Comparison of ENCODE assay signal across 8 cellular contexts in genomic region chr15:90954712-90955671, GRCh38. TPM values are rescaled to one million over a fixed set of nuclear protein-coding genes. Genes with fewer than 3 reads are reported as not detected.
A peak's percentile ranks its signal among the peaks of the same experiment; 100 is the strongest.
DNase-seq lines count a peak whose midpoint lies in the region; ATAC-seq lines count a peak whose summit lies in the region.

RCCD1 (plus strand) TSS chr15:90954884; CDS start chr15:90956735, 1,851 bp downstream.

- peaks cover 20% of the 10 kb centered on the region for H3K79me2 ChIP-seq in Karpas-422 (ENCODE audit: low read length)

- peak within 1 kb of the TSS; percentile 97 for H3K4me2 ChIP-seq in Karpas-422 (ENCODE audit: low read depth, low read length, poor library complexity, severe bottlenecking)

- no peaks in the 10 kb centered on the region for H3K9me3 ChIP-seq in Karpas-422 (ENCODE audit: low read length)
- no peaks in the 10 kb centered on the region for H3K9me3 ChIP-seq in neuron (ENCODE audit: low read length)

- peak within 1 kb of the TSS; percentile 95 for H3K9ac ChIP-seq in Karpas-422 (ENCODE audit: low read length)

- peak; percentile 96 for ATAC-seq in GM21786 (IDR thresholded peaks at IDR 0.05; ENCODE audit: unreplicated experiment)

- no peaks in the 10 kb centered on the region for H4K20me1 ChIP-seq in Karpas-422 (ENCODE audit: insufficient read depth, low read depth, low read length)

- H3K36me3 ChIP-seq in Karpas-422 (ENCODE audit: insufficient read depth, low read length) (peaks cover 8% of the 10 kb centered on the region), neuron (ENCODE audit: insufficient read depth, low read length) (peaks cover 39% of the 10 kb centered on the region)

- DNase-seq in DMS53 (lab: John Stamatoyannopoulos, UW): peak; percentile 98
- peak; percentile 98 for DNase-seq in Karpas-422
- DNase-seq in SIG-M5 treated with dmso at 0.1 percent for 504 hours (lab: John Stamatoyannopoulos, UW; ENCODE audit: unreplicated experiment): peak; percentile 96
- peak; percentile 55 to 80 (median 75) for DNase-seq in activated naive CD4-positive, alpha-beta T cell (lab: John Stamatoyannopoulos, UW)
- peak; percentile 94 for DNase-seq in foreskin melanocyte
- DNase-seq in stromal cell of bone marrow (ENCODE audit: low read depth): peak; percentile 91

- peak within 1 kb of the TSS; percentile 93 for H3K27ac ChIP-seq in Karpas-422 (ENCODE audit: low read length)

- H2AFZ ChIP-seq in Karpas-422 (ENCODE audit: low read length) (peak within 1 kb of the TSS; percentile 76; the same call in 1 of the 2 replicates), neuron (ENCODE audit: low read depth, low read length) (no peak within 1 kb of the TSS)

- no peaks in the 10 kb centered on the region for H3K9me2 ChIP-seq in Karpas-422 (replicated peaks; ENCODE audit: insufficient read depth, low read length)

- H3K27me3 ChIP-seq in Karpas-422 (ENCODE audit: low read length) (no peaks in the 10 kb centered on the region), neuron (ENCODE audit: insufficient read depth, low read length) (no peaks in the 10 kb centered on the region)

- H3K4me3 ChIP-seq in Karpas-422 (ENCODE audit: low read length) (peak within 1 kb of the TSS; percentile 75), neuron (ENCODE audit: low read length) (peak within 1 kb of the TSS; percentile 51)

- H3K4me1 ChIP-seq in Karpas-422 (ENCODE audit: low read length) (peaks cover 20% of the 10 kb centered on the region), neuron (ENCODE audit: insufficient read depth, low read length) (no peaks in the 10 kb centered on the region)

RNA-seq across cellular contexts. Expression of gene RCCD1, which starts in this region (rescaled TPM):
- total RNA-seq in Karpas-422 (2014; rRNA removed; shearing (Covaris generic); ENCODE audit: low replicate concordance): 25.3 and 32.9 TPM in 2 replicates

Comparison
In these comparisons a context has a peak if more than half of its experiments do, and no peak if none do; other contexts are left out.
1. Peak in every context shown above with its lines: DNase-seq, ATAC-seq, H3K4me3 ChIP-seq and H3K27ac ChIP-seq.